In genomic region chr15:95149036-95149435, GRCh38 we compare ENCODE assay signal across 5 cellular contexts.
"Had no signal": no experiment of that assay in that cellular context is flagged by ENCODE, and none has a peak within 500 bp of the region (broad histone marks: within the 10 kb centered on the region; RNA-seq: fewer than 3 reads in every experiment).

No MANE protein-coding gene starts in this region.

- H3K27me3 Mint-ChIP-seq: IgD-negative memory B cell had no signal

- H3K27ac Mint-ChIP-seq: GM23338, H9, IgD-negative memory B cell had no signal

- DNase-seq: H9, HCEC 1CT, KBM-7 had no signal

- H3K36me3 Mint-ChIP-seq: IgD-negative memory B cell had no signal

- ATAC-seq: GM23338 had no signal

- H3K4me3 Mint-ChIP-seq: GM23338, H9, IgD-negative memory B cell had no signal

- H3K4me3 ChIP-seq: GM23338 had no signal

- H3K4me1 Mint-ChIP-seq: GM23338, H9, IgD-negative memory B cell had no signal
